30 cellular contexts compared by ENCODE assay signal in genomic region chr3:28703858-28704257, GRCh38.
"Had no signal": no experiment of that assay in that cellular context is flagged by ENCODE, and none has a peak within 500 bp of the region (broad histone marks: within the 10 kb centered on the region; RNA-seq: fewer than 3 reads in every experiment).

No MANE protein-coding gene starts in this region.

- H3K27ac ChIP-seq: ovary, parathyroid adenoma, psoas muscle, right lobe of liver, sigmoid colon, suprapubic skin, testis, tibial artery, transverse colon, upper lobe of right lung, uterus had no signal

- H3K27ac Mint-ChIP-seq: naive thymus-derived CD8-positive, alpha-beta T cell; natural killer cell treated with Interleukin-12 subunit alpha and Interleukin-12 subunit beta and Interleukin-15 and Interleukin-18, amount 100 ng/mL, for 72 hours; nephron progenitor cell; progenitor cell of endocrine pancreas; stimulated activated memory B cell treated with anti-CD40 and anti-IgM and Interleukin-4, amounts not matched to agents 10 μg/mL and 1 μg/mL and 100 μg/mL, for 72 hours; stimulated activated naive CD8-positive, alpha-beta T cell treated with anti-CD3 and anti-CD28 coated beads, Interleukin-15, amount 100 ng/mL, for 72 hours; type B pancreatic cell had no signal

- H3K27me3 ChIP-seq: ovary, right lobe of liver, sigmoid colon, suprapubic skin, testis, tibial artery, transverse colon, upper lobe of right lung, uterus had no signal

- H3K4me3 Mint-ChIP-seq: naive thymus-derived CD8-positive, alpha-beta T cell; natural killer cell treated with Interleukin-12 subunit alpha and Interleukin-12 subunit beta and Interleukin-15 and Interleukin-18, amount 100 ng/mL, for 72 hours; nephron progenitor cell; neural crest cell; stimulated activated memory B cell treated with anti-CD40 and anti-IgM and Interleukin-4, amounts not matched to agents 10 μg/mL and 1 μg/mL and 100 μg/mL, for 72 hours; stimulated activated naive CD8-positive, alpha-beta T cell treated with anti-CD3 and anti-CD28 coated beads, Interleukin-15, amount 100 ng/mL, for 72 hours; type B pancreatic cell had no signal

- H3K4me1 ChIP-seq: parathyroid adenoma, sigmoid colon, suprapubic skin, testis, tibial artery, transverse colon, upper lobe of right lung, uterus had no signal

- H3K4me1 Mint-ChIP-seq: naive thymus-derived CD8-positive, alpha-beta T cell; nephron progenitor cell; stimulated activated memory B cell treated with anti-CD40 and anti-IgM and Interleukin-4, amounts not matched to agents 10 μg/mL and 1 μg/mL and 100 μg/mL, for 72 hours; stimulated activated naive CD8-positive, alpha-beta T cell treated with anti-CD3 and anti-CD28 coated beads, Interleukin-15, amount 100 ng/mL, for 72 hours had no signal

- FAIRE-seq: small intestine had no signal

- H3K9ac ChIP-seq: parathyroid adenoma had no signal

- H3K9me3 Mint-ChIP-seq: nephron progenitor cell, neural crest cell had no signal

- H3K79me2 ChIP-seq: parathyroid adenoma had no signal

- H2AFZ ChIP-seq: parathyroid adenoma had no signal

- ATAC-seq: naive thymus-derived CD8-positive, alpha-beta T cell; natural killer cell treated with Interleukin-12 subunit alpha and Interleukin-12 subunit beta and Interleukin-15 and Interleukin-18, amount 100 ng/mL, for 72 hours; psoas muscle; right cardiac atrium; right lobe of liver; stimulated activated memory B cell treated with anti-CD40 and anti-IgM and Interleukin-4, amounts not matched to agents 10 μg/mL and 1 μg/mL and 100 μg/mL, for 72 hours; stimulated activated naive CD8-positive, alpha-beta T cell treated with anti-CD3 and anti-CD28 coated beads, Interleukin-15, amount 100 ng/mL, for 72 hours; stimulated activated naive CD8-positive, alpha-beta T cell treated with anti-CD3 and anti-CD28 coated beads, Interleukin-15, Interleukin-2, amounts not matched to agents 100 U/mL and 50 U/mL, for 24 hours; upper lobe of right lung had no signal

- H3K36me3 ChIP-seq: ovary, right lobe of liver, sigmoid colon, suprapubic skin, tibial artery, transverse colon, upper lobe of right lung, uterus had no signal

- H3K27me3 Mint-ChIP-seq: natural killer cell treated with Interleukin-12 subunit alpha and Interleukin-12 subunit beta and Interleukin-15 and Interleukin-18, amount 100 ng/mL, for 72 hours; stimulated activated memory B cell treated with anti-CD40 and anti-IgM and Interleukin-4, amounts not matched to agents 10 μg/mL and 1 μg/mL and 100 μg/mL, for 72 hours; stimulated activated naive CD8-positive, alpha-beta T cell treated with anti-CD3 and anti-CD28 coated beads, Interleukin-15, amount 100 ng/mL, for 72 hours; type B pancreatic cell had no signal

- DNase-seq: naive thymus-derived CD8-positive, alpha-beta T cell; nephron progenitor cell; occipital lobe; ovary; posterior cingulate gyrus; psoas muscle; right cardiac atrium; right lobe of liver; sigmoid colon; small intestine; stimulated activated CD4-positive, alpha-beta T cell treated with anti-CD3 and anti-CD28 coated beads, Interleukin-15, amount 100 ng/mL, for 24 hours; stimulated activated CD4-positive, alpha-beta T cell treated with anti-CD3 and anti-CD28 coated beads, Interleukin-4, amount 100 ng/mL, for 1 hour; stimulated activated CD4-positive, alpha-beta T cell treated with anti-CD3 and anti-CD28 coated beads, Interleukin-4, amount 100 ng/mL, for 4 hours; stimulated activated CD8-positive, alpha-beta memory T cell treated with anti-CD3 and anti-CD28 coated beads, Interleukin-4, amount 100 ng/mL, for 48 hours; stimulated activated naive CD4-positive, alpha-beta T cell; stimulated activated naive CD8-positive, alpha-beta T cell treated with anti-CD3 and anti-CD28 coated beads, Interleukin-15, amount 100 ng/mL, for 72 hours; stimulated activated naive CD8-positive, alpha-beta T cell treated with anti-CD3 and anti-CD28 coated beads, Interleukin-15, Interleukin-2, amounts not matched to agents 100 U/mL and 50 U/mL, for 24 hours; substantia nigra; testis; tibial artery; transverse colon; upper lobe of right lung; uterus had no signal

- H3K4me3 ChIP-seq: ovary, psoas muscle, right lobe of liver, sigmoid colon, suprapubic skin, testis, tibial artery, transverse colon, upper lobe of right lung, uterus had no signal

- H3K9me3 ChIP-seq: ovary, psoas muscle, right lobe of liver, sigmoid colon, suprapubic skin, testis, tibial artery, transverse colon, upper lobe of right lung, uterus had no signal

- H3K36me3 Mint-ChIP-seq: naive thymus-derived CD8-positive, alpha-beta T cell; natural killer cell treated with Interleukin-12 subunit alpha and Interleukin-12 subunit beta and Interleukin-15 and Interleukin-18, amount 100 ng/mL, for 72 hours; stimulated activated memory B cell treated with anti-CD40 and anti-IgM and Interleukin-4, amounts not matched to agents 10 μg/mL and 1 μg/mL and 100 μg/mL, for 72 hours; type B pancreatic cell had no signal
